ENCODE assay signal across 37 cellular contexts in genomic region chr17:4508207-4508606, GRCh38. TPM values are rescaled to one million over a fixed set of nuclear protein-coding genes. Genes with fewer than 3 reads are reported as not detected.
DNase-seq lines count a peak whose midpoint lies in the region; ATAC-seq, FAIRE-seq and TF ChIP-seq lines count a peak whose summit lies in the region.
"Had no signal": no experiment of that assay in that cellular context is flagged by ENCODE, and none has a peak within 500 bp of the region (broad histone marks: within the 10 kb centered on the region; RNA-seq: fewer than 3 reads in every experiment).

No MANE protein-coding gene starts in this region.

- no peak overlapping the region for H3K4me2 ChIP-seq in K562 (ENCODE audit: insufficient read depth, low read length)

- DNase-seq in Right ventricle myocardium inferior (ENCODE audit: missing footprints) (peak; percentile 11), Right ventricle myocardium superior (no peak), K562 (ENCODE audit: extremely low read depth in 1 of 4, low spot score in 3 of 4) (no peak), left lung (no peak), substantia nigra (lab: John Stamatoyannopoulos, UW) (no peak)
- DNase-seq in naive thymus-derived CD4-positive, alpha-beta T cell, result no peak
- DNase-seq: activated CD4-positive, alpha-beta T cell treated with anti-CD3 and anti-CD28 coated beads, Interleukin-2, amount 50 U/mL, for 48 hours; activated CD8-positive, alpha-beta memory T cell treated with anti-CD3 and anti-CD28 coated beads, Interleukin-2, amount 50 U/mL, for 4 hours; anterior cingulate cortex; CD4-positive, alpha-beta T cell; endodermal cell; foreskin keratinocyte; GM23248; hypothalamus; left colon; NCI-H146; NCI-H226; NCI-H526 treated with DMSO at 0.1 percent for 48 hours; NK-92 treated with Interleukin-12 subunit alpha and Interleukin-12 subunit beta, amount 100 ng/mL, for 24 hours; nucleus accumbens; PC-3; psoas muscle; sigmoid colon; stimulated activated CD4-positive, alpha-beta T cell treated with anti-CD3 and anti-CD28 coated beads, Interleukin-15, amount 100 ng/mL, for 24 hours; stimulated activated naive CD4-positive, alpha-beta T cell; T-helper 2 cell; testis had no signal

- H3K9me3 ChIP-seq in K562 (replicated peaks; ENCODE audit: control insufficient read depth, insufficient read depth, low read depth, low read length) (no peaks in the 10 kb centered on the region), left lung (no peaks in the 10 kb centered on the region)
- no peaks in the 10 kb centered on the region for H3K9me3 ChIP-seq in naive thymus-derived CD4-positive, alpha-beta T cell (ENCODE audit: control insufficient read depth in 2 of 3, low read length in 3 of 3)
- H3K9me3 ChIP-seq: psoas muscle, sigmoid colon, testis had no signal

- FAIRE-seq in K562 (lab: Jason Lieb, UNC), result no peak
- FAIRE-seq: A204.1 had no signal

- TF ChIP-seq POLR2A in K562 (conservative IDR thresholded peaks at IDR 0.05), result no peak

- no peaks in the 10 kb centered on the region for H3K9me1 ChIP-seq in K562 (ENCODE audit: control insufficient read depth, insufficient read depth, low read length)

- H3K9ac ChIP-seq in K562 (ENCODE audit: insufficient read depth in 1 of 2, low read depth in 2 of 2, low read length in 2 of 2), result no peak overlapping the region
- H3K9ac ChIP-seq: GM23248 had no signal

- CTCF ChIA-PET in K562 (lab: Yijun Ruan, JAX; ENCODE audit: low intra/inter-chr PET ratio), result no interaction called here
- CTCF ChIA-PET in naive thymus-derived CD4-positive, alpha-beta T cell (lab: Charles Lee), result no interaction called here

- peaks cover 24 to 35% (median 29%) of the 10 kb centered on the region in 7 donors for H3K4me1 Mint-ChIP-seq in naive thymus-derived CD4-positive, alpha-beta T cell

- peaks cover 5% of the 10 kb centered on the region for H4K20me1 ChIP-seq in K562 (replicated peaks; ENCODE audit: control insufficient read depth, insufficient read depth, low read length)

- no peak for TF ChIP-seq RAD21 in K562 (CRISPR knock-in tag; conservative IDR thresholded peaks at IDR 0.05 in 1 of 2, IDR thresholded peaks at IDR 0.05 in 1 of 2)

- 17% methylated on average over 3 of the region's 3 CpGs for WGBS in K562 (ENCODE audit: insufficient coverage, low coverage, missing lambda C conversion rate)

- POLR2A ChIA-PET in K562 (lab: Yijun Ruan, JAX), result interaction anchor here (1.2 kb wide), 1 partner anchor 15 kb away, joined by 3 read pairs; no protein-coding TSS in a partner anchor
- POLR2A ChIA-PET in naive thymus-derived CD4-positive, alpha-beta T cell (lab: Charles Lee), result no interaction called here

- H3K4me1 ChIP-seq in K562 (replicated peaks in 1 of 2; ENCODE audit: control insufficient read depth in 2 of 2, insufficient read depth in 2 of 2, low read length in 2 of 2) (peaks cover 5 to 29% of the 10 kb centered on the region in 2 experiments; a peak in 4 of 5 replicates), left lung (peaks cover 3 to 98% of the 10 kb centered on the region in 2 donors)
- peaks cover 10 to 13% of the 10 kb centered on the region in 2 donors for H3K4me1 ChIP-seq in naive thymus-derived CD4-positive, alpha-beta T cell (ENCODE audit: control insufficient read depth in 2 of 2, insufficient read depth in 2 of 2, low read length in 2 of 2)
- H3K4me1 ChIP-seq: foreskin keratinocyte had no signal

- no peak overlapping the region for H3K27ac ChIP-seq in K562 (ENCODE audit: extremely low read depth, low read depth, low read length)
- peak overlapping the region; percentile 22 to 63 for H3K27ac ChIP-seq in left lung
- peak overlapping the region; percentile 6 for H3K27ac ChIP-seq in substantia nigra (ENCODE audit: low read depth, low read length, poor library complexity, severe bottlenecking)
- H3K27ac ChIP-seq in naive thymus-derived CD4-positive, alpha-beta T cell (ENCODE audit: low read depth, low read length), result no peak overlapping the region
- H3K27ac ChIP-seq: cardiac muscle cell, foreskin keratinocyte, GM23248, psoas muscle, testis had no signal

- in situ Hi-C loops in K562 (cut with MboI), result no loop called here

- TF ChIP-seq EP300 in K562 (IDR thresholded peaks at IDR 0.05; ENCODE audit: low read length), result no peak

- H3K27ac Mint-ChIP-seq in naive thymus-derived CD4-positive, alpha-beta T cell, result peak overlapping the region in 1 of 9 donors; percentile 54
- H3K27ac Mint-ChIP-seq: activated naive CD4-positive, alpha-beta T cell treated with anti-CD3 and anti-CD28 coated beads, Interleukin-2, amount 50 U/mL, for 24 hours; activated T-helper 1 cell treated with anti-CD3 and anti-CD28 coated beads, Interleukin-12 subunit alpha, Interleukin-12 subunit beta, Interleukin-2, Interleukin-4 antibody, amounts not matched to agents 30 ng/mL and 10 ng/mL and 1 ng/mL, durations not matched to agents 14 hours and 24 hours and 36 hours; CD4-positive, alpha-beta T cell; endodermal cell; IgD-negative memory B cell had no signal

- H3K27me3 Mint-ChIP-seq in naive thymus-derived CD4-positive, alpha-beta T cell, result peaks cover 0 to 14% (median 5%) of the 10 kb centered on the region in 5 donors

- ATAC-seq in Right ventricle myocardium inferior (no peak), Right ventricle myocardium superior (ENCODE audit: poor library complexity) (no peak), K562 (no peak), left lung (no peak), HG02623 (IDR thresholded peaks at IDR 0.05; ENCODE audit: unreplicated experiment) (no peak), HG03342 (IDR thresholded peaks at IDR 0.05; ENCODE audit: unreplicated experiment) (no peak)
- ATAC-seq in naive thymus-derived CD4-positive, alpha-beta T cell, result no peak
- ATAC-seq: esophagus mucosa, foreskin keratinocyte, left colon, PC-3, psoas muscle, SK-N-SH treated with all-trans-retinoic acid at 6 μM for 48 hours had no signal

- BruUV-seq in K562 (replicated peaks; lab: Mats Ljungman, UMichigan), result no TSS peak

- H2AFZ ChIP-seq in K562 (ENCODE audit: low read depth, low read length), result no peak overlapping the region
- H2AFZ ChIP-seq: GM23248 had no signal

- TF ChIP-seq CTCF in K562 (IDR thresholded peaks at IDR 0.05 in 2 of 3, conservative IDR thresholded peaks at IDR 0.05 in 1 of 3; ENCODE audit: insufficient read depth in 2 of 3, low read depth in 1 of 3, low read length in 3 of 3) (no peak), left lung (IDR thresholded peaks at IDR 0.05) (no peak)

- peak overlapping the region in 1 of 10 donors; percentile 43 for H3K4me3 Mint-ChIP-seq in naive thymus-derived CD4-positive, alpha-beta T cell
- H3K4me3 Mint-ChIP-seq: activated naive CD4-positive, alpha-beta T cell treated with anti-CD3 and anti-CD28 coated beads, Interleukin-2, amount 50 U/mL, for 24 hours; activated T-helper 1 cell treated with anti-CD3 and anti-CD28 coated beads, Interleukin-12 subunit alpha, Interleukin-12 subunit beta, Interleukin-2, Interleukin-4 antibody, amounts not matched to agents 30 ng/mL and 10 ng/mL and 1 ng/mL, durations not matched to agents 14 hours and 24 hours and 36 hours; CD4-positive, alpha-beta T cell; endodermal cell had no signal

- H3K27me3 ChIP-seq in K562 (ENCODE audit: control insufficient read depth in 2 of 2, insufficient read depth in 2 of 2, low read length in 2 of 2) (peaks cover 0 to 73% of the 10 kb centered on the region in 2 experiments; a peak in 2 of 5 replicates), left lung (no peaks in the 10 kb centered on the region)
- peaks cover 0 to 2% of the 10 kb centered on the region in 2 donors for H3K27me3 ChIP-seq in naive thymus-derived CD4-positive, alpha-beta T cell (ENCODE audit: control insufficient read depth in 2 of 2, insufficient read depth in 2 of 2, low read length in 2 of 2)
- H3K27me3 ChIP-seq: testis had no signal

- no peaks in the 10 kb centered on the region for H3K36me3 ChIP-seq in K562 (ENCODE audit: control insufficient read depth, insufficient read depth, low read length)
- H3K36me3 ChIP-seq in left lung, result no peaks in the 10 kb centered on the region
- H3K36me3 ChIP-seq in naive thymus-derived CD4-positive, alpha-beta T cell (ENCODE audit: control insufficient read depth in 2 of 3, insufficient read depth in 3 of 3, low read length in 3 of 3), result no peaks in the 10 kb centered on the region
- H3K36me3 ChIP-seq: cardiac muscle cell, sigmoid colon had no signal

- intact Hi-C loops in Right ventricle myocardium inferior (cut with DNase I) (no loop called here), Right ventricle myocardium superior (cut with DNase I) (no loop called here), K562 (cut with micrococcal nuclease) (no loop called here), left lung (cut with DNase I) (no loop called here)
- intact Hi-C loops in naive thymus-derived CD4-positive, alpha-beta T cell (cut with micrococcal nuclease), result no loop called here

- H3K79me2 ChIP-seq in K562 (ENCODE audit: control insufficient read depth, insufficient read depth, low read length), result no peaks in the 10 kb centered on the region

- H3K4me3 ChIP-seq in K562 (no peak overlapping the region), left lung (no peak overlapping the region)
- no peak overlapping the region for H3K4me3 ChIP-seq in naive thymus-derived CD4-positive, alpha-beta T cell (ENCODE audit: low read length)
- H3K4me3 ChIP-seq: cardiac muscle cell, GM23248, psoas muscle, sigmoid colon, testis had no signal

- no peaks in the 10 kb centered on the region for H3K36me3 Mint-ChIP-seq in naive thymus-derived CD4-positive, alpha-beta T cell
- H3K36me3 Mint-ChIP-seq: activated naive CD4-positive, alpha-beta T cell treated with anti-CD3 and anti-CD28 coated beads, Interleukin-2, amount 50 U/mL, for 24 hours had no signal

- no peaks in the 10 kb centered on the region for H3K9me3 Mint-ChIP-seq in naive thymus-derived CD4-positive, alpha-beta T cell
- H3K9me3 Mint-ChIP-seq: activated naive CD4-positive, alpha-beta T cell treated with anti-CD3 and anti-CD28 coated beads, Interleukin-2, amount 50 U/mL, for 24 hours; activated T-helper 1 cell treated with anti-CD3 and anti-CD28 coated beads, Interleukin-12 subunit alpha, Interleukin-12 subunit beta, Interleukin-2, Interleukin-4 antibody, amounts not matched to agents 30 ng/mL and 10 ng/mL and 1 ng/mL, durations not matched to agents 14 hours and 24 hours and 36 hours; CD4-positive, alpha-beta T cell; endodermal cell; IgD-negative memory B cell had no signal

RNA-seq across cellular contexts. Expression of gene SPNS2, which starts 9.5 kb away (rescaled TPM):
- total RNA-seq in Right ventricle myocardium inferior, result 12.4 TPM
- 10.4 TPM for total RNA-seq in Right ventricle myocardium superior
- total RNA-seq in K562 (2011; cell fraction: chromatin; rRNA removed; ENCODE audit: low replicate concordance), result not detected in 2 replicates
- total RNA-seq in K562 (2011; cell fraction: nucleolus; rRNA removed), result not detected in 2 replicates
- not detected in 2 replicates for total RNA-seq in K562 (2011; cell fraction: nucleoplasm; rRNA removed)
- total RNA-seq in K562 (2014; rRNA removed), result not detected in 2 replicates
- total RNA-seq in K562 (2014; rRNA removed; fragmentation: Illumina TruSeq; extraction: Trizol), result not detected in 2 replicates
- not detected in 2 replicates for total RNA-seq in K562 (2015; rRNA removed; fragmentation: Illumina TruSeq; extraction: Trizol)
- total RNA-seq in K562 (2021), result 0.07 TPM in 1 of 2 replicates, not detected in the other
- polyA plus RNA-seq in K562 (2011; rRNA removed), result 0.06 TPM in 1 of 2 replicates, not detected in the other
- 0.03 and 0.07 TPM in 2 replicates for polyA plus RNA-seq in K562 (2011; cell fraction: cytosol; rRNA removed)
- not detected in 2 replicates for polyA plus RNA-seq in K562 (2011; cell fraction: nucleus; rRNA removed)
- polyA plus RNA-seq in K562 (2012), result 0.12 and 0.76 TPM in 2 replicates
- not detected in 2 replicates for polyA plus RNA-seq in K562 (2014; fragmentation: Illumina TruSeq; extraction: Trizol)
- not detected for polyA plus RNA-seq in K562 (2014; fragmentation: Nextera tagmentation; extraction: Ambion mirVana)
- not detected in 2 replicates for polyA plus RNA-seq in K562 (2014; rRNA removed)
- not detected in 2 replicates for polyA minus RNA-seq in K562 (2011; rRNA and poly(A)+ RNA removed)
- polyA minus RNA-seq in K562 (2011; cell fraction: cytosol; rRNA and poly(A)+ RNA removed), result not detected in 2 replicates
- not detected in 2 replicates for polyA minus RNA-seq in K562 (2011; cell fraction: nucleus; rRNA and poly(A)+ RNA removed)
- total RNA-seq in left lung, result 10 to 100 TPM; 36.7 to 52.4 TPM
- total RNA-seq in naive thymus-derived CD4-positive, alpha-beta T cell, result under 1 TPM in 4 of 5 experiments, not detected in 1; 0.19 to 0.56 (median 0.50) TPM
- not detected for polyA plus RNA-seq in naive thymus-derived CD4-positive, alpha-beta T cell
- total RNA-seq: activated T-helper 1 cell treated with anti-CD3 and anti-CD28 coated beads, Interleukin-12 subunit alpha, Interleukin-12 subunit beta, Interleukin-2, Interleukin-4 antibody, amounts not matched to agents 30 ng/mL and 10 ng/mL and 1 ng/mL, durations not matched to agents 14 hours and 24 hours and 36 hours; GM23248 had no signal
- polyA plus RNA-seq: IgD-negative memory B cell had no signal

RNA-seq across cellular contexts. Expression of gene MYBBP1A, which starts 47.0 kb away (rescaled TPM):
- total RNA-seq in Right ventricle myocardium inferior (19.2 TPM), Right ventricle myocardium superior (18.8 TPM), K562 (2014; rRNA removed) (109 and 132 TPM in 2 replicates), K562 (2014; rRNA removed; fragmentation: Illumina TruSeq; extraction: Trizol) (19.8 and 23.3 TPM in 2 replicates), K562 (2015; rRNA removed; fragmentation: Illumina TruSeq; extraction: Trizol) (47.2 and 47.6 TPM in 2 replicates), K562 (2021) (107 and 114 TPM in 2 replicates), left lung (10 to 100 TPM; 34.7 to 53.8 TPM)
- 95.2 and 270 TPM in 2 replicates for total RNA-seq in K562 (2011; cell fraction: chromatin; rRNA removed; ENCODE audit: low replicate concordance)
- total RNA-seq in K562 (2011; cell fraction: nucleolus; rRNA removed), result 174 and 191 TPM in 2 replicates
- 98.3 and 111 TPM in 2 replicates for total RNA-seq in K562 (2011; cell fraction: nucleoplasm; rRNA removed)
- polyA plus RNA-seq in K562 (2011; rRNA removed) (17.7 and 32.4 TPM in 2 replicates), K562 (2014; fragmentation: Illumina TruSeq; extraction: Trizol) (70.7 and 73.8 TPM in 2 replicates), K562 (2014; fragmentation: Nextera tagmentation; extraction: Ambion mirVana) (1 to 10 TPM; 2.0 to 2.4 TPM), K562 (2014; rRNA removed) (69.7 and 77.2 TPM in 2 replicates)
- 16.3 and 33.1 TPM in 2 replicates for polyA plus RNA-seq in K562 (2011; cell fraction: cytosol; rRNA removed)
- 131 and 209 TPM in 2 replicates for polyA plus RNA-seq in K562 (2011; cell fraction: nucleus; rRNA removed)
- polyA plus RNA-seq in K562 (2012), result 37.2 and 61.4 TPM in 2 replicates
- 23.5 and 30.7 TPM in 2 replicates for polyA minus RNA-seq in K562 (2011; rRNA and poly(A)+ RNA removed)
- polyA minus RNA-seq in K562 (2011; cell fraction: cytosol; rRNA and poly(A)+ RNA removed), result 53.6 and 56.5 TPM in 2 replicates
- polyA minus RNA-seq in K562 (2011; cell fraction: nucleus; rRNA and poly(A)+ RNA removed), result 54.6 and 62.6 TPM in 2 replicates
- 10 to 100 TPM; 59.8 to 81.8 (median 77.9) TPM for total RNA-seq in naive thymus-derived CD4-positive, alpha-beta T cell
- polyA plus RNA-seq in naive thymus-derived CD4-positive, alpha-beta T cell, result 10 to 100 TPM; 21.0 to 42.8 TPM

RNA-seq across cellular contexts. Expression of gene GGT6, which starts 52.2 kb away (rescaled TPM):
- total RNA-seq in Right ventricle myocardium inferior (0.14 TPM), Right ventricle myocardium superior (not detected), K562 (2014; rRNA removed) (not detected in 2 replicates), K562 (2014; rRNA removed; fragmentation: Illumina TruSeq; extraction: Trizol) (not detected in 2 replicates), K562 (2015; rRNA removed; fragmentation: Illumina TruSeq; extraction: Trizol) (not detected in 2 replicates), K562 (2021) (0.09 TPM in 1 of 2 replicates, not detected in the other), left lung (10 to 100 TPM in 1 of 2 donors, 1 to 10 TPM in 1; 1.8 to 17.4 TPM)
- not detected in 2 replicates for total RNA-seq in K562 (2011; cell fraction: chromatin; rRNA removed; ENCODE audit: low replicate concordance)
- not detected in 2 replicates for total RNA-seq in K562 (2011; cell fraction: nucleolus; rRNA removed)
- total RNA-seq in K562 (2011; cell fraction: nucleoplasm; rRNA removed), result not detected in 2 replicates
- polyA plus RNA-seq in K562 (2011; rRNA removed) (not detected in 2 replicates), K562 (2014; fragmentation: Illumina TruSeq; extraction: Trizol) (not detected in 2 replicates), K562 (2014; fragmentation: Nextera tagmentation; extraction: Ambion mirVana) (not detected), K562 (2014; rRNA removed) (0.42 TPM in 1 of 2 replicates, not detected in the other)
- polyA plus RNA-seq in K562 (2011; cell fraction: cytosol; rRNA removed), result not detected in 2 replicates
- not detected in 2 replicates for polyA plus RNA-seq in K562 (2011; cell fraction: nucleus; rRNA removed)
- polyA plus RNA-seq in K562 (2012), result not detected in 2 replicates
- polyA minus RNA-seq in K562 (2011; rRNA and poly(A)+ RNA removed), result not detected in 2 replicates
- polyA minus RNA-seq in K562 (2011; cell fraction: cytosol; rRNA and poly(A)+ RNA removed), result not detected in 2 replicates
- polyA minus RNA-seq in K562 (2011; cell fraction: nucleus; rRNA and poly(A)+ RNA removed), result not detected in 2 replicates
- not detected for total RNA-seq in naive thymus-derived CD4-positive, alpha-beta T cell
- polyA plus RNA-seq in naive thymus-derived CD4-positive, alpha-beta T cell, result not detected
- total RNA-seq: activated T-helper 1 cell treated with anti-CD3 and anti-CD28 coated beads, Interleukin-12 subunit alpha, Interleukin-12 subunit beta, Interleukin-2, Interleukin-4 antibody, amounts not matched to agents 30 ng/mL and 10 ng/mL and 1 ng/mL, durations not matched to agents 14 hours and 24 hours and 36 hours; cardiac muscle cell; CD4-positive, alpha-beta T cell; endodermal cell; GM23248; myocyte; PC-3; psoas muscle had no signal
- polyA plus RNA-seq: cardiac muscle cell, GM23248, IgD-negative memory B cell had no signal

Comparison
In these comparisons a context has a peak if more than half of its experiments do, and no peak if none do; other contexts are left out.
1. H3K27ac ChIP-seq: peak in left lung (2 of 2) and substantia nigra (single experiment); none in K562 (single experiment) and naive thymus-derived CD4-positive, alpha-beta T cell (single experiment).